In the genomic region with DNA sequence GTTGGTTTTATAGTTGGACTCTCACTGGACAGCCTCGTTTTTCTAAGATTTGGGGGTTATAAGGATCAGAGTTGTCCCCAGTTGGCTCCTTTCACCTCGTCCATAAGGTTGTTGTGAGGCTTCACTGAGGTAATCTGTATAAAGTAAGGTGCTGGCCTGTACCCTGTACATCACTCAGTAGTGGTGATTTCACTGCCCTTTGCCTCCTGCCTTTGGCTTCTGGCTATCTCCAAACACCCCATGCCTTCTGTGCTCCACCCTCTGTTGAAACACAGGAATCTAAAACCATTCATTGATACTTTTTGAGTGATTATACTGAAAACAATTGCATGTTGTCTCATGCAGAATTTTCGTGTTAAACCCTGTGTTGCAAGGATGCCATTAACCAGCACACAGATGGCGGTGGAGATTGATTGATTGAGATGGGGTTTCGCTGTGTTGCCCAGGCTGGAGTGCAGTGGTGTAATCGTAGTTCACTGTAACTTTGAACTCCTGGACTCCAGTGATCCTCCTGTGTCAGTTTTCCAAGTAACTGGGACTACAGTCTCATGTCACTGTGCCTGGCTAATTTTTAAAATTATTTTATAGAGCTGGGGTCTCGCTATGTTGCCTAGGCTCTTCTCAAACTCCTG, we compare ENCODE assay signal across 20 cellular contexts.
"Had no signal": no experiment of that assay in that cellular context is flagged by ENCODE, and none has a peak within 500 bp of the region (broad histone marks: within the 10 kb centered on the region; RNA-seq: fewer than 3 reads in every experiment).

No MANE protein-coding gene starts in this region.

- H3K36me3 ChIP-seq: MG63 had no signal

- H3K4me2 ChIP-seq: SK-N-SH had no signal

- H3K4me3 ChIP-seq: MG63 had no signal

- H3K9ac ChIP-seq: SK-N-SH had no signal

- DNase-seq: Karpas-422, KG1, MG63, NCI-H1092, NCI-H1105 treated with DMSO at 0.1 percent for 48 hours, NCI-H1417 treated with DMSO at 0.1 percent for 48 hours, NCI-H146, NCI-H1694 treated with DMSO at 0.1 percent for 48 hours, NCI-H1930, NCI-H2081, NCI-H2107, NCI-H2227 treated with DMSO at 0.1 percent for 48 hours, NCI-H446, NCI-H510A, NCI-H524 treated with DMSO at 0.1 percent for 48 hours, NCI-H69, NCI-H774, Right ventricle myocardium superior, RPMI8226, SK-N-SH had no signal

- H3K9me3 ChIP-seq: MG63, SK-N-SH had no signal

- H3K27me3 ChIP-seq: MG63 had no signal
